ENCODE assay signal across 1 cellular context in genomic region chr9:6632516-6633328, GRCh38.
TF ChIP-seq lines count a peak whose summit lies in the region.

No MANE protein-coding gene starts in this region.

TF ChIP-seq in HepG2, 621 proteins besides CTCF, POLR2A, EP300 and RAD21 (continued from another document):
- TF ChIP-seq MAZ (IDR thresholded peaks at IDR 0.05; ENCODE audit: borderline replicate concordance, low read depth, low read length), result 0 out of 2 replicates have a peak, but pooled peaks have one; percentile 26
- no peak for TF ChIP-seq MAZ (CRISPR knock-in tag; IDR thresholded peaks at IDR 0.05; ENCODE audit: low read depth)
- TF ChIP-seq DNMT3B (CRISPR knock-in tag; conservative IDR thresholded peaks at IDR 0.05), result no peak
- no peak for TF ChIP-seq ZSCAN21 (CRISPR knock-in tag; IDR thresholded peaks at IDR 0.05; ENCODE audit: borderline replicate concordance)
- no peak for TF ChIP-seq GATAD1 (CRISPR knock-in tag; IDR thresholded peaks at IDR 0.05)
- no peak for TF ChIP-seq ATF5 (CRISPR knock-in tag; IDR thresholded peaks at IDR 0.05; ENCODE audit: low read depth)
- TF ChIP-seq ZNF432 (CRISPR knock-in tag; IDR thresholded peaks at IDR 0.05; ENCODE audit: borderline replicate concordance), result no peak
- no peak for TF ChIP-seq JUNB (CRISPR knock-in tag; IDR thresholded peaks at IDR 0.05; ENCODE audit: borderline replicate concordance)
- TF ChIP-seq PPARG (CRISPR knock-in tag; conservative IDR thresholded peaks at IDR 0.05), result no peak
- 0 out of 2 replicates have a peak, but pooled peaks have one; percentile 24 for TF ChIP-seq HDAC2 (CRISPR knock-in tag; IDR thresholded peaks at IDR 0.05)
- TF ChIP-seq ZNF225 (CRISPR knock-in tag; IDR thresholded peaks at IDR 0.05), result no peak
- TF ChIP-seq ZNF281 (CRISPR knock-in tag; IDR thresholded peaks at IDR 0.05; ENCODE audit: borderline replicate concordance), result no peak
- TF ChIP-seq ARID4A (CRISPR knock-in tag; IDR thresholded peaks at IDR 0.05; ENCODE audit: borderline replicate concordance), result peak; percentile 52; the same call in 1 of the 2 replicates
- TF ChIP-seq ZNF691 (CRISPR knock-in tag; IDR thresholded peaks at IDR 0.05; ENCODE audit: borderline replicate concordance, low read depth), result no peak
- TF ChIP-seq TBP (CRISPR knock-in tag; IDR thresholded peaks at IDR 0.05), result no peak
- 0 out of 2 replicates have a peak, but pooled peaks have one; percentile 17 for TF ChIP-seq FOSL2 (CRISPR knock-in tag; IDR thresholded peaks at IDR 0.05)
- TF ChIP-seq ZNF263 (CRISPR knock-in tag; IDR thresholded peaks at IDR 0.05), result peak; percentile 86
- TF ChIP-seq SOX6 (IDR thresholded peaks at IDR 0.05), result no peak
- peak; percentile 28; the same call in 1 of the 2 replicates for TF ChIP-seq SOX6 (CRISPR knock-in tag; IDR thresholded peaks at IDR 0.05)
- TF ChIP-seq MZF1 (CRISPR knock-in tag; IDR thresholded peaks at IDR 0.05; ENCODE audit: borderline replicate concordance), result no peak
- TF ChIP-seq MAX (IDR thresholded peaks at IDR 0.05), result 0 out of 2 replicates have a peak, but pooled peaks have one; percentile 2
- TF ChIP-seq SAP130 (CRISPR knock-in tag; IDR thresholded peaks at IDR 0.05; ENCODE audit: low read depth), result peak; percentile 39; the same call in 1 of the 2 replicates
- TF ChIP-seq ZNF441 (CRISPR knock-in tag; IDR thresholded peaks at IDR 0.05; ENCODE audit: borderline replicate concordance), result peak; percentile 79; the same call in 1 of the 2 replicates
- no peak for TF ChIP-seq CHCHD3 (CRISPR knock-in tag; IDR thresholded peaks at IDR 0.05)
- TF ChIP-seq ZNF609 (CRISPR knock-in tag; IDR thresholded peaks at IDR 0.05; ENCODE audit: borderline replicate concordance), result no peak
- no peak for TF ChIP-seq ZNF777 (CRISPR knock-in tag; IDR thresholded peaks at IDR 0.05)
- no peak for TF ChIP-seq EZH2 (conservative IDR thresholded peaks at IDR 0.05; ENCODE audit: low read depth, low read length)
- no peak for TF ChIP-seq ZNF839 (CRISPR knock-in tag; IDR thresholded peaks at IDR 0.05; ENCODE audit: borderline replicate concordance)
- 0 out of 2 replicates have a peak, but pooled peaks have one; percentile 14 for TF ChIP-seq ZFP91 (CRISPR knock-in tag; IDR thresholded peaks at IDR 0.05; ENCODE audit: borderline replicate concordance)
- TF ChIP-seq PAF1 (CRISPR knock-in tag; IDR thresholded peaks at IDR 0.05), result no peak
- peak; percentile 60 for TF ChIP-seq HNF4A (CRISPR knock-in tag; IDR thresholded peaks at IDR 0.05)
- TF ChIP-seq ZNF33B (CRISPR knock-in tag; IDR thresholded peaks at IDR 0.05), result no peak
- no peak for TF ChIP-seq ZNF562 (CRISPR knock-in tag; IDR thresholded peaks at IDR 0.05; ENCODE audit: borderline replicate concordance)
- no peak for TF ChIP-seq ZBTB39 (CRISPR knock-in tag; IDR thresholded peaks at IDR 0.05)
- no peak for TF ChIP-seq RBM39 (IDR thresholded peaks at IDR 0.05; ENCODE audit: low read depth, low read length, poor library complexity, severe bottlenecking)
- no peak for TF ChIP-seq ZHX1 (CRISPR knock-in tag; IDR thresholded peaks at IDR 0.05; ENCODE audit: low read depth)
- no peak for TF ChIP-seq SOX13 (IDR thresholded peaks at IDR 0.05)
- TF ChIP-seq SOX13 (CRISPR knock-in tag; conservative IDR thresholded peaks at IDR 0.05 in 1 of 2, IDR thresholded peaks at IDR 0.05 in 1 of 2), result 0 out of 4 replicates have a peak, but pooled peaks of 1 of the 2 experiments have one; percentile 31
